In the genomic region with DNA sequence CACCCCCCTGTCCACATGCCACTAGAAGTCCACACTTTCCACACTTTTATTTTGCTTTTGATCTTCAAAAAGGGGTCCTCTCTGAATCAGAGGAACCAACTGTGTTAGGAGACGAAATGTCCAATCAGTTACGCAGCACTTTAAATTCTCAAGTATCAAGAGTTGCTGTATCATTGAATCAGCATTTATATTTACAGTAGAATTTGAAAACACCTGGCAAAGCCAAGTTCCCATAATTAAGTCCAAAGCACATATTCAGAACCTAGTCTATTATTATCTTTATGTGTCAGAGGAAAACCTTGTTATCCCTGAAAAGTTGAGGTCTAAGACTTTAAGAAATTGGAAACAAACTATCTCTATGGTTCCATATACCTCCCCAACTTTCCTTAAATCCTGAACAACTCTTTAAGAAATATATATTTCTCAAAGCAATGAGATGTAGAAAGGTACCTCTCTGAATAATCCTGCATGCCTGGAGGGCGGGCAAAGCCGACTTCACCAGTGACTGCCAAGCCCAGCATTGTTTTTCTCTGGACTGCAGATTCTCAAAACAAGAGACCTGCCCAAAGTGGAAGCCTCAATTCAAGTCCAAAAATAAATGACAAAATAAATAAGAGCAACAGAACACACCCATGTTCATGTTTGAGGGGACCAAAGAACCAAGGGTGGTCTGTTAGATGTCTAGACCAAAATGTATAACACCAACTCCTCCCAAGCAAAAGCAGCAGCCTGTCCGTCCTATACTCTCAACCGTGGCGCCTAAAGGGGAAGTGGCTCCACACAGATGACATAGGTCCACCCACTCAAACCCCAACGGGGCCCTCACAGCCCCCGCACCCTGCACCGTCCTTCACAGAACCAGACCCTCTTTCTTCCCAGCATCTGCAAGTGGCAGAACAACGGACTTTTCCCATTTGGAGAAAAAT, we compare ENCODE assay signal across 1 cellular context.
TF ChIP-seq lines count a peak whose summit lies in the region.

No MANE protein-coding gene starts in this region.

TF ChIP-seq in GM12878, 131 proteins besides CTCF, POLR2A, EP300 and RAD21 (continued from another document and continues in another):
- TF ChIP-seq JUNB (IDR thresholded peaks at IDR 0.05) (peak; percentile 63; the same call in 1 of the 2 replicates), RFX5 (IDR thresholded peaks at IDR 0.05; ENCODE audit: low read depth, low read length) (no peak), RB1 (IDR thresholded peaks at IDR 0.05; ENCODE audit: borderline replicate concordance) (peak; percentile 39; the same call in 1 of the 2 replicates), CHD4 (IDR thresholded peaks at IDR 0.05) (no peak), ZNF24 (IDR thresholded peaks at IDR 0.05) (peak; percentile 36; the same call in 1 of the 2 replicates), MTA2 (IDR thresholded peaks at IDR 0.05; ENCODE audit: low read depth) (peak; percentile 86), EGR1 (IDR thresholded peaks at IDR 0.05; ENCODE audit: borderline replicate concordance in 1 of 2, low read depth in 2 of 2, low read length in 2 of 2) (peak; percentile 63 to 100), GATAD2B (conservative IDR thresholded peaks at IDR 0.05; ENCODE audit: low read depth) (peak; percentile 87), PML (IDR thresholded peaks at IDR 0.05; ENCODE audit: low read length) (peak; percentile 71), CREB1 (IDR thresholded peaks at IDR 0.05; ENCODE audit: low read depth) (peak; percentile 66), SRF (IDR thresholded peaks at IDR 0.05; ENCODE audit: low read depth in 2 of 2, low read length in 2 of 2) (0 out of 4 replicates have a peak, but pooled peaks of 1 of the 2 experiments have one; percentile 65), CBX5 (IDR thresholded peaks at IDR 0.05; ENCODE audit: low read depth) (0 out of 2 replicates have a peak, but pooled peaks have one; percentile 27), ZNF274 (IDR thresholded peaks at IDR 0.05; ENCODE audit: insufficient read depth, insufficient read length) (no peak), TCF12 (IDR thresholded peaks at IDR 0.05; ENCODE audit: low read depth, low read length) (peak; percentile 90), IKZF2 (IDR thresholded peaks at IDR 0.05) (peak; percentile 98), ETV6 (conservative IDR thresholded peaks at IDR 0.05 in 1 of 2, IDR thresholded peaks at IDR 0.05 in 1 of 2; ENCODE audit: borderline replicate concordance in 1 of 2, low read depth in 1 of 2) (peak in 1 of 2 experiments; percentile 88; a peak in 2 of 4 replicates), BMI1 (IDR thresholded peaks at IDR 0.05; ENCODE audit: borderline replicate concordance) (peak; percentile 83; the same call in 1 of the 2 replicates), NR2C2 (IDR thresholded peaks at IDR 0.05; ENCODE audit: borderline replicate concordance, control insufficient read depth, insufficient read length, low read depth) (no peak), HDGF (IDR thresholded peaks at IDR 0.05) (0 out of 2 replicates have a peak, but pooled peaks have one; percentile 53), TCF7 (IDR thresholded peaks at IDR 0.05; ENCODE audit: borderline replicate concordance) (peak; percentile 52; the same call in 1 of the 2 replicates), NFIC (IDR thresholded peaks at IDR 0.05; ENCODE audit: low read depth, low read length) (peak; percentile 91; the same call in 1 of the 2 replicates), SMC3 (IDR thresholded peaks at IDR 0.05; ENCODE audit: borderline replicate concordance, low read length) (no peak; the same call in 1 of the 2 replicates), ZNF384 (IDR thresholded peaks at IDR 0.05; ENCODE audit: borderline replicate concordance, low read depth, low read length) (no peak), ZNF622 (IDR thresholded peaks at IDR 0.05) (no peak), CBX3 (IDR thresholded peaks at IDR 0.05; ENCODE audit: borderline replicate concordance, low read depth) (no peak), MXI1 (IDR thresholded peaks at IDR 0.05; ENCODE audit: low read depth, low read length) (no peak), TARDBP (IDR thresholded peaks at IDR 0.05; ENCODE audit: borderline replicate concordance) (0 out of 2 replicates have a peak, but pooled peaks have one; percentile 33), SP1 (IDR thresholded peaks at IDR 0.05; ENCODE audit: low read depth, low read length) (peak; percentile 81), POU2F2 (IDR thresholded peaks at IDR 0.05; ENCODE audit: borderline replicate concordance, low read depth, low read length) (peak; percentile 87; the same call in 2 of the 3 replicates), ZNF207 (IDR thresholded peaks at IDR 0.05; ENCODE audit: borderline replicate concordance) (peak; percentile 67; the same call in 1 of the 2 replicates), NRF1 (conservative IDR thresholded peaks at IDR 0.05; ENCODE audit: low read depth, low read length) (no peak), CBFB (IDR thresholded peaks at IDR 0.05; ENCODE audit: low read depth) (peak; percentile 92)
- TF ChIP-seq, protein P1, sequence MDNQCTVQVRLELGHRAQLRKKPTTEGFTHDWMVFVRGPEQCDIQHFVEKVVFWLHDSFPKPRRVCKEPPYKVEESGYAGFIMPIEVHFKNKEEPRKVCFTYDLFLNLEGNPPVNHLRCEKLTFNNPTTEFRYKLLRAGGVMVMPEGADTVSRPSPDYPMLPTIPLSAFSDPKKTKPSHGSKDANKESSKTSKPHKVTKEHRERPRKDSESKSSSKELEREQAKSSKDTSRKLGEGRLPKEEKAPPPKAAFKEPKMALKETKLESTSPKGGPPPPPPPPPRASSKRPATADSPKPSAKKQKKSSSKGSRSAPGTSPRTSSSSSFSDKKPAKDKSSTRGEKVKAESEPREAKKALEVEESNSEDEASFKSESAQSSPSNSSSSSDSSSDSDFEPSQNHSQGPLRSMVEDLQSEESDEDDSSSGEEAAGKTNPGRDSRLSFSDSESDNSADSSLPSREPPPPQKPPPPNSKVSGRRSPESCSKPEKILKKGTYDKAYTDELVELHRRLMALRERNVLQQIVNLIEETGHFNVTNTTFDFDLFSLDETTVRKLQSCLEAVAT (IDR thresholded peaks at IDR 0.05) = peak; percentile 80
- TF ChIP-seq, protein P2, sequence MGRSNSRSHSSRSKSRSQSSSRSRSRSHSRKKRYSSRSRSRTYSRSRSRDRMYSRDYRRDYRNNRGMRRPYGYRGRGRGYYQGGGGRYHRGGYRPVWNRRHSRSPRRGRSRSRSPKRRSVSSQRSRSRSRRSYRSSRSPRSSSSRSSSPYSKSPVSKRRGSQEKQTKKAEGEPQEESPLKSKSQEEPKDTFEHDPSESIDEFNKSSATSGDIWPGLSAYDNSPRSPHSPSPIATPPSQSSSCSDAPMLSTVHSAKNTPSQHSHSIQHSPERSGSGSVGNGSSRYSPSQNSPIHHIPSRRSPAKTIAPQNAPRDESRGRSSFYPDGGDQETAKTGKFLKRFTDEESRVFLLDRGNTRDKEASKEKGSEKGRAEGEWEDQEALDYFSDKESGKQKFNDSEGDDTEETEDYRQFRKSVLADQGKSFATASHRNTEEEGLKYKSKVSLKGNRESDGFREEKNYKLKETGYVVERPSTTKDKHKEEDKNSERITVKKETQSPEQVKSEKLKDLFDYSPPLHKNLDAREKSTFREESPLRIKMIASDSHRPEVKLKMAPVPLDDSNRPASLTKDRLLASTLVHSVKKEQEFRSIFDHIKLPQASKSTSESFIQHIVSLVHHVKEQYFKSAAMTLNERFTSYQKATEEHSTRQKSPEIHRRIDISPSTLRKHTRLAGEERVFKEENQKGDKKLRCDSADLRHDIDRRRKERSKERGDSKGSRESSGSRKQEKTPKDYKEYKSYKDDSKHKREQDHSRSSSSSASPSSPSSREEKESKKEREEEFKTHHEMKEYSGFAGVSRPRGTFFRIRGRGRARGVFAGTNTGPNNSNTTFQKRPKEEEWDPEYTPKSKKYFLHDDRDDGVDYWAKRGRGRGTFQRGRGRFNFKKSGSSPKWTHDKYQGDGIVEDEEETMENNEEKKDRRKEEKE (IDR thresholded peaks at IDR 0.05) = no peak
- TF ChIP-seq, protein P3, sequence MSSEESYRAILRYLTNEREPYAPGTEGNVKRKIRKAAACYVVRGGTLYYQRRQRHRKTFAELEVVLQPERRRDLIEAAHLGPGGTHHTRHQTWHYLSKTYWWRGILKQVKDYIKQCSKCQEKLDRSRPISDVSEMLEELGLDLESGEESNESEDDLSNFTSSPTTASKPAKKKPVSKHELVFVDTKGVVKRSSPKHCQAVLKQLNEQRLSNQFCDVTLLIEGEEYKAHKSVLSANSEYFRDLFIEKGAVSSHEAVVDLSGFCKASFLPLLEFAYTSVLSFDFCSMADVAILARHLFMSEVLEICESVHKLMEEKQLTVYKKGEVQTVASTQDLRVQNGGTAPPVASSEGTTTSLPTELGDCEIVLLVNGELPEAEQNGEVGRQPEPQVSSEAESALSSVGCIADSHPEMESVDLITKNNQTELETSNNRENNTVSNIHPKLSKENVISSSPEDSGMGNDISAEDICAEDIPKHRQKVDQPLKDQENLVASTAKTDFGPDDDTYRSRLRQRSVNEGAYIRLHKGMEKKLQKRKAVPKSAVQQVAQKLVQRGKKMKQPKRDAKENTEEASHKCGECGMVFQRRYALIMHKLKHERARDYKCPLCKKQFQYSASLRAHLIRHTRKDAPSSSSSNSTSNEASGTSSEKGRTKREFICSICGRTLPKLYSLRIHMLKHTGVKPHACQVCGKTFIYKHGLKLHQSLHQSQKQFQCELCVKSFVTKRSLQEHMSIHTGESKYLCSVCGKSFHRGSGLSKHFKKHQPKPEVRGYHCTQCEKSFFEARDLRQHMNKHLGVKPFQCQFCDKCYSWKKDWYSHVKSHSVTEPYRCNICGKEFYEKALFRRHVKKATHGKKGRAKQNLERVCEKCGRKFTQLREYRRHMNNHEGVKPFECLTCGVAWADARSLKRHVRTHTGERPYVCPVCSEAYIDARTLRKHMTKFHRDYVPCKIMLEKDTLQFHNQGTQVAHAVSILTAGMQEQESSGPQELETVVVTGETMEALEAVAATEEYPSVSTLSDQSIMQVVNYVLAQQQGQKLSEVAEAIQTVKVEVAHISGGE (CRISPR knock-in tag; IDR thresholded peaks at IDR 0.05) = no peak
- TF ChIP-seq, protein P4, sequence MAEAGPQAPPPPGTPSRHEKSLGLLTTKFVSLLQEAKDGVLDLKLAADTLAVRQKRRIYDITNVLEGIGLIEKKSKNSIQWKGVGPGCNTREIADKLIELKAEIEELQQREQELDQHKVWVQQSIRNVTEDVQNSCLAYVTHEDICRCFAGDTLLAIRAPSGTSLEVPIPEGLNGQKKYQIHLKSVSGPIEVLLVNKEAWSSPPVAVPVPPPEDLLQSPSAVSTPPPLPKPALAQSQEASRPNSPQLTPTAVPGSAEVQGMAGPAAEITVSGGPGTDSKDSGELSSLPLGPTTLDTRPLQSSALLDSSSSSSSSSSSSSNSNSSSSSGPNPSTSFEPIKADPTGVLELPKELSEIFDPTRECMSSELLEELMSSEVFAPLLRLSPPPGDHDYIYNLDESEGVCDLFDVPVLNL (IDR thresholded peaks at IDR 0.05; ENCODE audit: low read depth, low read length) = no peak
- TF ChIP-seq, protein P5, sequence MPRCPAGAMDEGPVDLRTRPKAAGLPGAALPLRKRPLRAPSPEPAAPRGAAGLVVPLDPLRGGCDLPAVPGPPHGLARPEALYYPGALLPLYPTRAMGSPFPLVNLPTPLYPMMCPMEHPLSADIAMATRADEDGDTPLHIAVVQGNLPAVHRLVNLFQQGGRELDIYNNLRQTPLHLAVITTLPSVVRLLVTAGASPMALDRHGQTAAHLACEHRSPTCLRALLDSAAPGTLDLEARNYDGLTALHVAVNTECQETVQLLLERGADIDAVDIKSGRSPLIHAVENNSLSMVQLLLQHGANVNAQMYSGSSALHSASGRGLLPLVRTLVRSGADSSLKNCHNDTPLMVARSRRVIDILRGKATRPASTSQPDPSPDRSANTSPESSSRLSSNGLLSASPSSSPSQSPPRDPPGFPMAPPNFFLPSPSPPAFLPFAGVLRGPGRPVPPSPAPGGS (IDR thresholded peaks at IDR 0.05; ENCODE audit: borderline replicate concordance, insufficient read depth, low read depth, low read length, poor library complexity, severe bottlenecking) = peak; percentile 88
- TF ChIP-seq, protein P6, sequence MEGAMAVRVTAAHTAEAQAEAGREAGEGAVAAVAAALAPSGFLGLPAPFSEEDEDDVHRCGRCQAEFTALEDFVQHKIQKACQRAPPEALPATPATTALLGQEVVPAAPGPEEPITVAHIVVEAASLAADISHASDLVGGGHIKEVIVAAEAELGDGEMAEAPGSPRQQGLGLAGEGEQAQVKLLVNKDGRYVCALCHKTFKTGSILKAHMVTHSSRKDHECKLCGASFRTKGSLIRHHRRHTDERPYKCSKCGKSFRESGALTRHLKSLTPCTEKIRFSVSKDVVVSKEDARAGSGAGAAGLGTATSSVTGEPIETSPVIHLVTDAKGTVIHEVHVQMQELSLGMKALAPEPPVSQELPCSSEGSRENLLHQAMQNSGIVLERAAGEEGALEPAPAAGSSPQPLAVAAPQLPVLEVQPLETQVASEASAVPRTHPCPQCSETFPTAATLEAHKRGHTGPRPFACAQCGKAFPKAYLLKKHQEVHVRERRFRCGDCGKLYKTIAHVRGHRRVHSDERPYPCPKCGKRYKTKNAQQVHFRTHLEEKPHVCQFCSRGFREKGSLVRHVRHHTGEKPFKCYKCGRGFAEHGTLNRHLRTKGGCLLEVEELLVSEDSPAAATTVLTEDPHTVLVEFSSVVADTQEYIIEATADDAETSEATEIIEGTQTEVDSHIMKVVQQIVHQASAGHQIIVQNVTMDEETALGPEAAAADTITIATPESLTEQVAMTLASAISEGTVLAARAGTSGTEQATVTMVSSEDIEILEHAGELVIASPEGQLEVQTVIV (IDR thresholded peaks at IDR 0.05; ENCODE audit: borderline replicate concordance, partially characterized antibody) = no peak
- TF ChIP-seq, protein P7, sequence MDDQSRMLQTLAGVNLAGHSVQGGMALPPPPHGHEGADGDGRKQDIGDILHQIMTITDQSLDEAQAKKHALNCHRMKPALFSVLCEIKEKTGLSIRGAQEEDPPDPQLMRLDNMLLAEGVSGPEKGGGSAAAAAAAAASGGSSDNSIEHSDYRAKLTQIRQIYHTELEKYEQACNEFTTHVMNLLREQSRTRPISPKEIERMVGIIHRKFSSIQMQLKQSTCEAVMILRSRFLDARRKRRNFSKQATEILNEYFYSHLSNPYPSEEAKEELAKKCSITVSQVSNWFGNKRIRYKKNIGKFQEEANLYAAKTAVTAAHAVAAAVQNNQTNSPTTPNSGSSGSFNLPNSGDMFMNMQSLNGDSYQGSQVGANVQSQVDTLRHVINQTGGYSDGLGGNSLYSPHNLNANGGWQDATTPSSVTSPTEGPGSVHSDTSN (IDR thresholded peaks at IDR 0.05; ENCODE audit: insufficient replicate concordance, low read depth, low read length) = peak; percentile 45
- TF ChIP-seq, protein P8, sequence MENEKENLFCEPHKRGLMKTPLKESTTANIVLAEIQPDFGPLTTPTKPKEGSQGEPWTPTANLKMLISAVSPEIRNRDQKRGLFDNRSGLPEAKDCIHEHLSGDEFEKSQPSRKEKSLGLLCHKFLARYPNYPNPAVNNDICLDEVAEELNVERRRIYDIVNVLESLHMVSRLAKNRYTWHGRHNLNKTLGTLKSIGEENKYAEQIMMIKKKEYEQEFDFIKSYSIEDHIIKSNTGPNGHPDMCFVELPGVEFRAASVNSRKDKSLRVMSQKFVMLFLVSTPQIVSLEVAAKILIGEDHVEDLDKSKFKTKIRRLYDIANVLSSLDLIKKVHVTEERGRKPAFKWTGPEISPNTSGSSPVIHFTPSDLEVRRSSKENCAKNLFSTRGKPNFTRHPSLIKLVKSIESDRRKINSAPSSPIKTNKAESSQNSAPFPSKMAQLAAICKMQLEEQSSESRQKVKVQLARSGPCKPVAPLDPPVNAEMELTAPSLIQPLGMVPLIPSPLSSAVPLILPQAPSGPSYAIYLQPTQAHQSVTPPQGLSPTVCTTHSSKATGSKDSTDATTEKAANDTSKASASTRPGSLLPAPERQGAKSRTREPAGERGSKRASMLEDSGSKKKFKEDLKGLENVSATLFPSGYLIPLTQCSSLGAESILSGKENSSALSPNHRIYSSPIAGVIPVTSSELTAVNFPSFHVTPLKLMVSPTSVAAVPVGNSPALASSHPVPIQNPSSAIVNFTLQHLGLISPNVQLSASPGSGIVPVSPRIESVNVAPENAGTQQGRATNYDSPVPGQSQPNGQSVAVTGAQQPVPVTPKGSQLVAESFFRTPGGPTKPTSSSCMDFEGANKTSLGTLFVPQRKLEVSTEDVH (IDR thresholded peaks at IDR 0.05; ENCODE audit: low read depth, partially characterized antibody) = no peak
